8 cellular contexts compared by ENCODE assay signal in genomic region chr9:109012876-109013677, GRCh38. TPM values are rescaled to one million over a fixed set of nuclear protein-coding genes. Genes with fewer than 3 reads are reported as not detected.
A peak's percentile ranks its signal among the peaks of the same experiment; 100 is the strongest.
DNase-seq lines count a peak whose midpoint lies in the region; ATAC-seq and TF ChIP-seq lines count a peak whose summit lies in the region.

Gene CTNNAL1 (minus strand): TSS chr9:109013499. CDS start chr9:109013442, 57 bp downstream.

- H3K27ac Mint-ChIP-seq in dendritic cell treated with granulocyte-macrophage colony-stimulating factor and Interleukin-4, amounts not matched to agents 40 ng/mL and 50 ng/mL, for 4 days, result peak within 1 kb of the TSS; percentile 93

- no peaks in the 10 kb centered on the region for H3K9me3 Mint-ChIP-seq in dendritic cell treated with granulocyte-macrophage colony-stimulating factor and Interleukin-4, amounts not matched to agents 40 ng/mL and 50 ng/mL, for 4 days

- H3K4me1 Mint-ChIP-seq in dendritic cell treated with granulocyte-macrophage colony-stimulating factor and Interleukin-4, amounts not matched to agents 40 ng/mL and 50 ng/mL, for 4 days (ENCODE audit: low read depth), result peaks cover 50% of the 10 kb centered on the region

- POLR2A ChIA-PET in AG04450 (lab: Yijun Ruan, JAX), result interaction anchor here (1.0 kb wide), 3 partner anchors 21 to 106 kb away, joined by 3 to 6 read pairs (median 3); partner anchors contain the start of gene TMEM245

- TF ChIP-seq CTCF in AG04450 (IDR thresholded peaks at IDR 0.05; ENCODE audit: low read depth, low read length) (no peak), right lobe of liver (IDR thresholded peaks at IDR 0.05) (no peak)

- DNase-seq in AG04450 (ENCODE audit: low read depth, low spot score), result peak; percentile 54
- peak; percentile 30 for DNase-seq in NCI-H2227 treated with DMSO at 0.1 percent for 48 hours (lab: John Stamatoyannopoulos, UW)
- peak; percentile 87 for DNase-seq in activated CD4-positive, alpha-beta T cell treated with anti-CD3 and anti-CD28 coated beads, Interleukin-2, amount 50 U/mL, for 1 hour
- peak; percentile 97 to 98 (median 97) for DNase-seq in right lobe of liver
- peak; percentile 77 to 86 for DNase-seq in stimulated activated CD4-positive, alpha-beta T cell treated with anti-CD3 and anti-CD28 coated beads, Interleukin-4, amount 100 ng/mL, for 48 hours (ENCODE audit: low read depth in 2 of 2)

- intact Hi-C loops in dendritic cell treated with granulocyte-macrophage colony-stimulating factor and Interleukin-4, amounts not matched to agents 40 ng/mL and 50 ng/mL, for 4 days (cut with micrococcal nuclease), result loop anchor here (5.0 kb wide), 2 partner anchors 81 to 104 kb away; partner anchors contain the start of genes ABITRAM, ELP1 and TMEM245
- intact Hi-C loops in right lobe of liver (cut with DNase I), result no loop called here

- no peaks in the 10 kb centered on the region for H3K27me3 Mint-ChIP-seq in dendritic cell treated with granulocyte-macrophage colony-stimulating factor and Interleukin-4, amounts not matched to agents 40 ng/mL and 50 ng/mL, for 4 days

- H3K27me3 ChIP-seq in AG04450 (ENCODE audit: control insufficient read depth, insufficient read depth, low read length) (no peaks in the 10 kb centered on the region), right lobe of liver (no peaks in the 10 kb centered on the region)

- peak within 1 kb of the TSS; percentile 97 for H3K4me3 Mint-ChIP-seq in dendritic cell treated with granulocyte-macrophage colony-stimulating factor and Interleukin-4, amounts not matched to agents 40 ng/mL and 50 ng/mL, for 4 days

- H3K36me3 ChIP-seq in right lobe of liver, result no peaks in the 10 kb centered on the region

- peak within 1 kb of the TSS; percentile 82 for H3K4me3 ChIP-seq in AG04450 (ENCODE audit: low read depth, low read length)
- H3K4me3 ChIP-seq in right lobe of liver, result peak within 1 kb of the TSS; percentile 80 to 81 (median 80)

- H3K9me3 ChIP-seq in AG04450 (ENCODE audit: control insufficient read depth, insufficient read depth, low read length) (no peaks in the 10 kb centered on the region), right lobe of liver (no peaks in the 10 kb centered on the region)

- ATAC-seq in GM18873 (IDR thresholded peaks at IDR 0.05; ENCODE audit: low FRiP score, unreplicated experiment) (peak; percentile 50), HG03108 (IDR thresholded peaks at IDR 0.05; ENCODE audit: unreplicated experiment) (peak; percentile 62), right lobe of liver (peak; percentile 94 to 99 (median 96))

- H3K4me1 ChIP-seq in right lobe of liver, result peaks cover 0 to 25% (median under 1%) of the 10 kb centered on the region in 4 donors

- CTCF ChIA-PET in AG04450 (lab: Charles Lee), result no interaction called here

- WGBS in right lobe of liver (ENCODE audit: insufficient coverage, low coverage, low lambda C conversion rate, missing lambda C conversion rate), result 0% methylated on average over 5 of the region's 99 CpGs

- H3K27ac ChIP-seq in AG04450 (ENCODE audit: low read depth, low read length), result peak within 1 kb of the TSS; percentile 88
- peak within 1 kb of the TSS; percentile 82 to 87 (median 85) for H3K27ac ChIP-seq in right lobe of liver

- TF ChIP-seq POLR2A in right lobe of liver (IDR thresholded peaks at IDR 0.05), result peak; percentile 94

- peaks cover 20% of the 10 kb centered on the region for H3K36me3 Mint-ChIP-seq in dendritic cell treated with granulocyte-macrophage colony-stimulating factor and Interleukin-4, amounts not matched to agents 40 ng/mL and 50 ng/mL, for 4 days (ENCODE audit: low read depth)

RNA-seq across cellular contexts. Expression of gene CTNNAL1, which starts in this region (rescaled TPM):
- 60.6 and 82.7 TPM in 2 replicates for polyA plus RNA-seq in AG04450 (2011; rRNA removed)
- polyA minus RNA-seq in AG04450 (2011; rRNA and poly(A)+ RNA removed), result 14.5 and 29.0 TPM in 2 replicates
- total RNA-seq in right lobe of liver, result 10 to 100 TPM; 12.0 to 26.4 (median 20.3) TPM

Comparison
In these comparisons a context has a peak if more than half of its experiments do, and no peak if none do; other contexts are left out.
1. Peak in every context shown above with its lines: DNase-seq, ATAC-seq, H3K4me3 ChIP-seq and H3K27ac ChIP-seq.
2. DNase-seq: peak in every context shown above with its lines; median percentile 97 in right lobe of liver; 87 in activated CD4-positive, alpha-beta T cell treated with anti-CD3 and anti-CD28 coated beads, Interleukin-2, amount 50 U/mL, for 1 hour; 82 in stimulated activated CD4-positive, alpha-beta T cell treated with anti-CD3 and anti-CD28 coated beads, Interleukin-4, amount 100 ng/mL, for 48 hours; 54 in AG04450; 30 in NCI-H2227 treated with DMSO at 0.1 percent for 48 hours.